ENCODE assay signal across 8 cellular contexts in genomic region chr5:72847989-72848473, GRCh38. TPM values are rescaled to one million over a fixed set of nuclear protein-coding genes. Genes with fewer than 3 reads are reported as not detected.
DNase-seq lines count a peak whose midpoint lies in the region; ATAC-seq and TF ChIP-seq lines count a peak whose summit lies in the region.

No MANE protein-coding gene starts in this region.

- H3K27ac ChIP-seq in lung (ENCODE audit: low read depth in 1 of 2, low read length in 1 of 2), result peak overlapping the region; percentile 87 to 99

- DNase-seq in CD1c-positive myeloid dendritic cell (ENCODE audit: extremely low spot score) (peak; percentile 92), NCI-H748 treated with DMSO at 0.1 percent for 48 hours (lab: John Stamatoyannopoulos, UW) (peak; percentile 75), lung (ENCODE audit: low spot score) (peak; percentile 90)
- peak; percentile 89 for DNase-seq in activated CD8-positive, alpha-beta T cell treated with anti-CD3 and anti-CD28 coated beads, Interleukin-2, amount 10 ng/mL, durations not matched to agents 7 days and 5 days
- peak; percentile 79 for DNase-seq in effector CD4-positive, alpha-beta T cell
- peak; percentile 67 to 83 (median 73) for DNase-seq in stimulated activated CD4-positive, alpha-beta T cell treated with anti-CD3 and anti-CD28 coated beads, TNF-alpha, amount 100 ng/mL, for 24 hours (ENCODE audit: low read depth in 3 of 3)

- H3K27me3 Mint-ChIP-seq in activated CD8-positive, alpha-beta T cell treated with anti-CD3 and anti-CD28 coated beads, Interleukin-2, amount 10 ng/mL, durations not matched to agents 7 days and 5 days (ENCODE audit: low read depth), result peaks cover 2% of the 10 kb centered on the region

- H3K4me1 ChIP-seq in lung (ENCODE audit: control insufficient read depth in 2 of 2, insufficient read depth in 2 of 2, low read length in 2 of 2), result peaks cover 4 to 12% of the 10 kb centered on the region in 2 donors

- 0% methylated on average over 32 of the region's 32 CpGs for WGBS in lung, 2 donors

- peaks cover 29% of the 10 kb centered on the region for H3K36me3 Mint-ChIP-seq in activated CD8-positive, alpha-beta T cell treated with anti-CD3 and anti-CD28 coated beads, Interleukin-2, amount 10 ng/mL, durations not matched to agents 7 days and 5 days (ENCODE audit: low read depth)

- POLR2A ChIA-PET in activated CD8-positive, alpha-beta T cell treated with anti-CD3 and anti-CD28 coated beads, Interleukin-2, amount 10 ng/mL, durations not matched to agents 7 days and 5 days (lab: Charles Lee), result interaction anchor here (2.9 kb wide), 1 partner anchor 31 kb away, joined by 20 read pairs; the partner anchor contains the start of gene TNPO1

- H3K36me3 ChIP-seq in lung (ENCODE audit: control insufficient read depth in 2 of 2, insufficient read depth in 2 of 2, low read length in 2 of 2), result peaks cover 0 to 1% of the 10 kb centered on the region in 2 donors

- H3K9me3 ChIP-seq in lung (ENCODE audit: control insufficient read depth in 2 of 2, insufficient read depth in 1 of 2, low read length in 1 of 2), result no peaks in the 10 kb centered on the region

- H3K4me3 Mint-ChIP-seq in activated CD8-positive, alpha-beta T cell treated with anti-CD3 and anti-CD28 coated beads, Interleukin-2, amount 10 ng/mL, durations not matched to agents 7 days and 5 days, result peak overlapping the region; percentile 98

- H3K4me3 ChIP-seq in lung, result peak overlapping the region; percentile 97

- H3K9me3 Mint-ChIP-seq in activated CD8-positive, alpha-beta T cell treated with anti-CD3 and anti-CD28 coated beads, Interleukin-2, amount 10 ng/mL, durations not matched to agents 7 days and 5 days (ENCODE audit: insufficient read depth), result no peaks in the 10 kb centered on the region

- CTCF ChIA-PET in activated CD8-positive, alpha-beta T cell treated with anti-CD3 and anti-CD28 coated beads, Interleukin-2, amount 10 ng/mL, durations not matched to agents 7 days and 5 days (lab: Charles Lee), result interaction anchor here (1.2 to 2.6 kb wide), 3 partner anchors 20 to 30 kb away, joined by 3 to 24 read pairs (median 4); partner anchors contain the start of gene TNPO1

- no peaks in the 10 kb centered on the region for H3K27me3 ChIP-seq in lung (ENCODE audit: control insufficient read depth, insufficient read depth)

- TF ChIP-seq CTCF in lung (IDR thresholded peaks at IDR 0.05; ENCODE audit: control extremely low read depth, extremely low read depth), result no peak

- H3K27ac Mint-ChIP-seq in activated CD8-positive, alpha-beta T cell treated with anti-CD3 and anti-CD28 coated beads, Interleukin-2, amount 10 ng/mL, durations not matched to agents 7 days and 5 days, result peak overlapping the region; percentile 99

- ATAC-seq in GM19351 (IDR thresholded peaks at IDR 0.05; ENCODE audit: unreplicated experiment) (peak; percentile 81), HG03520 (IDR thresholded peaks at IDR 0.05; ENCODE audit: unreplicated experiment) (peak; percentile 74), lung (ENCODE audit: insufficient read depth, low FRiP score) (peak; percentile 94)
- peak; percentile 84 for ATAC-seq in activated CD8-positive, alpha-beta T cell treated with anti-CD3 and anti-CD28 coated beads, Interleukin-2, amount 10 ng/mL, durations not matched to agents 7 days and 5 days

- peaks cover 37% of the 10 kb centered on the region for H3K4me1 Mint-ChIP-seq in activated CD8-positive, alpha-beta T cell treated with anti-CD3 and anti-CD28 coated beads, Interleukin-2, amount 10 ng/mL, durations not matched to agents 7 days and 5 days (ENCODE audit: low read depth)

RNA-seq across cellular contexts. Expression of gene TNPO1, which starts 31.6 kb away (rescaled TPM):
- 10 to 100 TPM; 75.9 to 90.2 TPM for total RNA-seq in activated CD8-positive, alpha-beta T cell treated with anti-CD3 and anti-CD28 coated beads, Interleukin-2, amount 10 ng/mL, durations not matched to agents 7 days and 5 days
- total RNA-seq in lung, result 100 to 1,000 TPM in 1 of 2 donors, 10 to 100 TPM in 1; 75.8 to 122 TPM
- polyA plus RNA-seq in lung, result 10 to 100 TPM in 1 of 2 donors, 1 to 10 TPM in 1; 9.4 to 25.7 TPM

Comparison
In these comparisons a context has a peak if more than half of its experiments do, and no peak if none do; other contexts are left out.
1. Peak in every context shown above with its lines: DNase-seq, ATAC-seq, H3K4me3 ChIP-seq and H3K27ac ChIP-seq.